ENCODE assay signal across 9 cellular contexts in genomic region chr19:43780706-43781525, GRCh38. TPM values are rescaled to one million over a fixed set of nuclear protein-coding genes. Genes with fewer than 3 reads are reported as not detected.
DNase-seq lines count a peak whose midpoint lies in the region; ATAC-seq, FAIRE-seq and TF ChIP-seq lines count a peak whose summit lies in the region.
"Had no signal": no experiment of that assay in that cellular context is flagged by ENCODE, and none has a peak within 500 bp of the region (broad histone marks: within the 10 kb centered on the region; RNA-seq: fewer than 3 reads in every experiment).

Gene KCNN4, minus strand, starts transcription at chr19:43780973. Its CDS starts 112 bp downstream, at chr19:43780861.

- TF ChIP-seq CTCF in GM13976 (IDR thresholded peaks at IDR 0.05; ENCODE audit: borderline replicate concordance, control extremely low read depth, extremely low read depth, insufficient read depth, missing control alignments) (no peak), epithelial cell of esophagus (IDR thresholded peaks at IDR 0.05; ENCODE audit: insufficient read depth, low read depth, low read length, missing control alignments) (no peak)

- H3K4me3 Mint-ChIP-seq in activated CD4-positive, alpha-beta T cell treated with anti-CD3 and anti-CD28 coated beads, Interleukin-2, amount 10 ng/mL, durations not matched to agents 7 days and 5 days: peak within 1 kb of the TSS; percentile 79

- intact Hi-C loops in posterior vena cava (cut with DNase I): loop anchor here in 1 of 2 donors (5.0 kb wide), 1 partner anchor 34 kb away; no protein-coding TSS in a partner anchor

- no peak within 1 kb of the TSS for H3K4me3 ChIP-seq in epithelial cell of esophagus (ENCODE audit: low read length)
- H3K4me3 ChIP-seq: SK-N-MC had no signal

- CTCF ChIA-PET in activated CD4-positive, alpha-beta T cell treated with anti-CD3 and anti-CD28 coated beads, Interleukin-2, amount 10 ng/mL, durations not matched to agents 7 days and 5 days (lab: Charles Lee): interaction anchor here (1.2 to 9.1 kb wide), 5 partner anchors 13 to 112 kb away, joined by 3 to 88 read pairs (median 4); no protein-coding TSS in a partner anchor

- peaks cover 5% of the 10 kb centered on the region for H3K36me3 Mint-ChIP-seq in activated CD4-positive, alpha-beta T cell treated with anti-CD3 and anti-CD28 coated beads, Interleukin-2, amount 10 ng/mL, durations not matched to agents 7 days and 5 days (ENCODE audit: low read depth)

- POLR2A ChIA-PET in activated CD4-positive, alpha-beta T cell treated with anti-CD3 and anti-CD28 coated beads, Interleukin-2, amount 10 ng/mL, durations not matched to agents 7 days and 5 days (lab: Charles Lee): no interaction called here

- FAIRE-seq in frontal cortex (lab: Jason Lieb, UNC): no peak

- no peaks in the 10 kb centered on the region for H3K27me3 Mint-ChIP-seq in activated CD4-positive, alpha-beta T cell treated with anti-CD3 and anti-CD28 coated beads, Interleukin-2, amount 10 ng/mL, durations not matched to agents 7 days and 5 days

- ATAC-seq in GM18517 (IDR thresholded peaks at IDR 0.05; ENCODE audit: unreplicated experiment): no peak

- H3K4me1 Mint-ChIP-seq in activated CD4-positive, alpha-beta T cell treated with anti-CD3 and anti-CD28 coated beads, Interleukin-2, amount 10 ng/mL, durations not matched to agents 7 days and 5 days: peaks cover 83% of the 10 kb centered on the region

- DNase-seq in GM13976 (ENCODE audit: low spot score): peak; percentile 87
- peak; percentile 67 for DNase-seq in LHCN-M2 (ENCODE audit: low read depth)
- DNase-seq in activated CD4-positive, alpha-beta T cell treated with anti-CD3 and anti-CD28 coated beads, Interleukin-2, amount 10 ng/mL, durations not matched to agents 7 days and 5 days: peak; percentile 70
- DNase-seq in epithelial cell of esophagus (ENCODE audit: low read depth): peak; percentile 86
- DNase-seq in stimulated activated CD4-positive, alpha-beta T cell treated with anti-CD3 and anti-CD28 coated beads, Interleukin-15, amount 100 ng/mL, for 48 hours (ENCODE audit: low read depth in 2 of 2): peak; percentile 70 to 75
- DNase-seq in frontal cortex (ENCODE audit: low spot score in 2 of 2): no peak
- DNase-seq in posterior vena cava (ENCODE audit: low spot score): no peak

- H3K27ac Mint-ChIP-seq in activated CD4-positive, alpha-beta T cell treated with anti-CD3 and anti-CD28 coated beads, Interleukin-2, amount 10 ng/mL, durations not matched to agents 7 days and 5 days: peak within 1 kb of the TSS; percentile 93

- in situ Hi-C loops in GM13976 (cut with MboI; ENCODE audit: low sequenced_read_pairs, unreplicated experiment): loop anchor here (5.0 kb wide), 1 partner anchor 34 kb away; no protein-coding TSS in a partner anchor

- H3K9me3 Mint-ChIP-seq in activated CD4-positive, alpha-beta T cell treated with anti-CD3 and anti-CD28 coated beads, Interleukin-2, amount 10 ng/mL, durations not matched to agents 7 days and 5 days: no peaks in the 10 kb centered on the region

RNA-seq across cellular contexts. Expression of gene KCNN4, which starts in this region (rescaled TPM):
- total RNA-seq in LHCN-M2 (2014; rRNA removed) (1.0 and 2.1 TPM in 2 replicates), frontal cortex (not detected), posterior vena cava (1 to 10 TPM; 4.0 to 5.8 TPM)
- polyA plus RNA-seq in LHCN-M2 (2012): 1.4 TPM
- 10 to 100 TPM; 31.9 to 34.5 TPM for total RNA-seq in activated CD4-positive, alpha-beta T cell treated with anti-CD3 and anti-CD28 coated beads, Interleukin-2, amount 10 ng/mL, durations not matched to agents 7 days and 5 days

Comparison
In these comparisons a context has a peak if more than half of its experiments do, and no peak if none do; other contexts are left out.
1. RNA of gene KCNN4 (total RNA-seq): 31.9 to 34.5 TPM in activated CD4-positive, alpha-beta T cell treated with anti-CD3 and anti-CD28 coated beads, Interleukin-2, amount 10 ng/mL, durations not matched to agents 7 days and 5 days; 4.0 to 5.8 TPM in posterior vena cava, 1.0 to 2.1 TPM in LHCN-M2 and not detected in frontal cortex (single experiment); every median in the first group is over 4 times any median in the second.
2. DNase-seq: peak in GM13976 (single experiment), LHCN-M2 (single experiment), activated CD4-positive, alpha-beta T cell treated with anti-CD3 and anti-CD28 coated beads, Interleukin-2, amount 10 ng/mL, durations not matched to agents 7 days and 5 days (single experiment), epithelial cell of esophagus (single experiment) and stimulated activated CD4-positive, alpha-beta T cell treated with anti-CD3 and anti-CD28 coated beads, Interleukin-15, amount 100 ng/mL, for 48 hours (2 of 2); none in frontal cortex (0 of 2) and posterior vena cava (single experiment).